In the genomic region with DNA sequence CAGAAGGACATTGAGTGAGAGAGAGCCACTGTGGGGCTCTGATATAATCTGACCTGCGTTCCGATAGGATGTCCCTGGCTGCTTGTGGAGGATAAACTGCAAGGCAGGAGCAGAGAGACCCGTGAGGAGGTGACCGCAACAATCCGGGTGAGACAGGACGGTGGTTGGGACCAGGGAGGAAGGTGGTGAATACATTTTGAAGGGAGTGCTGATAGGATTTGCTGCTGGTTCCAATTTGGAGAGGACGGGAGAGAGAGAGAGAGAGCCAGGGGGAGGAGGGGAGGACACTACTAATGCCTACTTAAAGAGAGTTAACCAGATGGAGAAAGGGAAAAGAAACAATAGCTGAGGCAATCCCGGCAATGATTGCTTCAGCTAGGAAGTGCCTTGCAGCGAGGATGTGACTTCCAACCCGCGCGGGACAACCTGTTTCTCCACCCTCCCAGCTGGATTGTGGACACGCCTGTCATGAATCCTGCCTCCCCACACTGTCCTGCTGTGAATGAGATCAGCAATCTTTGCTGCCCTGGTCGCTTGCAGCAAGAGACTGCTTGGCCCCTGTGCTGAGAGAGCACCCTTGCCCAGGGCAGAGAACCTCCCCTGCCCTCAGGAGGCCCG, we compare ENCODE assay signal across 10 cellular contexts.
A peak's percentile ranks its signal among the peaks of the same experiment; 100 is the strongest.
DNase-seq lines count a peak whose midpoint lies in the region; ATAC-seq, FAIRE-seq and TF ChIP-seq lines count a peak whose summit lies in the region.
"Had no signal": no experiment of that assay in that cellular context is flagged by ENCODE, and none has a peak within 500 bp of the region (broad histone marks: within the 10 kb centered on the region; RNA-seq: fewer than 3 reads in every experiment).

No MANE protein-coding gene starts in this region.

- in situ Hi-C loops in astrocyte of the spinal cord (cut with HindIII; ENCODE audit: low sequenced_read_pairs): no loop called here

- no peak for ATAC-seq in HG02798 (IDR thresholded peaks at IDR 0.05; ENCODE audit: poor library complexity, unreplicated experiment)
- ATAC-seq: lower lobe of right lung had no signal

- FAIRE-seq in keratinocyte (lab: Jason Lieb, UNC): no peak

- peaks cover 5% of the 10 kb centered on the region; the same call in 1 of the 2 replicates for H3K36me3 Mint-ChIP-seq in HFFc6 (ENCODE audit: low read depth)

- H3K4me2 ChIP-seq in keratinocyte (ENCODE audit: control insufficient read depth, extremely low read depth, insufficient read depth, low read depth, low read length): peak overlapping the region; percentile 36

- H3K4me1 ChIP-seq in HUES64 (ENCODE audit: insufficient read depth, low read length) (peaks cover 20% of the 10 kb centered on the region), keratinocyte (ENCODE audit: control insufficient read depth, extremely low read depth, insufficient read depth, low read length) (peaks cover 8% of the 10 kb centered on the region)
- H3K4me1 ChIP-seq: lower lobe of right lung had no signal

- peak overlapping the region; percentile 84 for H2AFZ ChIP-seq in keratinocyte (ENCODE audit: control insufficient read depth, low read length)

- no peak overlapping the region for H3K27ac ChIP-seq in HUES64 (ENCODE audit: low read depth, low read length)
- H3K27ac ChIP-seq in keratinocyte (ENCODE audit: control insufficient read depth, insufficient read depth, low read length): no peak overlapping the region
- H3K27ac ChIP-seq: lower lobe of right lung had no signal

- peaks cover 6% of the 10 kb centered on the region for H3K9me3 Mint-ChIP-seq in HFFc6

- H3K9me3 ChIP-seq in HUES64 (ENCODE audit: insufficient read depth, low read depth, low read length) (peaks cover 10% of the 10 kb centered on the region), keratinocyte (ENCODE audit: control insufficient read depth, low read depth, low read length) (no peaks in the 10 kb centered on the region)
- H3K9me3 ChIP-seq: lower lobe of right lung had no signal

- dilution Hi-C loops in keratinocyte (cut with MboI; ENCODE audit: extremely low pct_ligation_motif_present, low sequenced_read_pairs): no loop called here

- H3K27me3 ChIP-seq in HUES64 (ENCODE audit: insufficient read depth, low read length) (peaks cover 6% of the 10 kb centered on the region; the same call in 1 of the 2 replicates), keratinocyte (ENCODE audit: control insufficient read depth, extremely low read depth, insufficient read depth, low read length) (no peaks in the 10 kb centered on the region)

- no peaks in the 10 kb centered on the region for H3K9me1 ChIP-seq in keratinocyte (ENCODE audit: control insufficient read depth, extremely low read depth, insufficient read depth, low read length)

- H3K4me3 Mint-ChIP-seq in HFFc6: no peak overlapping the region

- H3K27ac Mint-ChIP-seq in HFFc6: no peak overlapping the region

- peaks cover 14% of the 10 kb centered on the region for H3K4me1 Mint-ChIP-seq in HFFc6 (ENCODE audit: low read depth)

- DNase-seq in AG09319 (ENCODE audit: extremely low read depth, low read depth): peak; percentile 38
- DNase-seq in astrocyte of the spinal cord (ENCODE audit: low read depth, low spot score): peak; percentile 85
- no peak for DNase-seq in keratinocyte (ENCODE audit: low read depth, low spot score)
- DNase-seq in NCI-H1105 treated with DMSO at 0.1 percent for 48 hours (lab: John Stamatoyannopoulos, UW): no peak
- DNase-seq in HFFc6: no peak
- DNase-seq in NCI-H510A treated with DMSO at 0.1 percent for 48 hours (lab: John Stamatoyannopoulos, UW): no peak
- DNase-seq: lower lobe of right lung, T-helper 9 cell had no signal

- no peaks in the 10 kb centered on the region for H3K79me2 ChIP-seq in keratinocyte (ENCODE audit: control insufficient read depth, insufficient read depth, low read length)

- no peak for TF ChIP-seq CTCF in AG09319 (IDR thresholded peaks at IDR 0.05; ENCODE audit: low read depth, low read length)
- no peak for TF ChIP-seq CTCF in astrocyte of the spinal cord (IDR thresholded peaks at IDR 0.05; ENCODE audit: low read depth, low read length)
- no peak for TF ChIP-seq CTCF in keratinocyte (optimal IDR thresholded peaks at IDR 0.05 in 1 of 3, IDR thresholded peaks at IDR 0.05 in 1 of 3, conservative IDR thresholded peaks at IDR 0.05 in 1 of 3; ENCODE audit: extremely low read depth in 1 of 3, insufficient read depth in 2 of 3, low read length in 3 of 3)
- TF ChIP-seq CTCF in HFFc6 (IDR thresholded peaks at IDR 0.05): no peak

- 31% methylated on average over 15 of the region's 15 CpGs for WGBS in HUES64

- H3K27me3 Mint-ChIP-seq in HFFc6 (ENCODE audit: insufficient read depth): peaks cover 18% of the 10 kb centered on the region

- H4K20me1 ChIP-seq in keratinocyte (ENCODE audit: control insufficient read depth, extremely low read depth, insufficient read depth, low read length): no peaks in the 10 kb centered on the region

- H3K4me3 ChIP-seq in HUES64 (ENCODE audit: low read length) (peak overlapping the region; percentile 8; the same call in 1 of the 2 replicates), astrocyte of the spinal cord (ENCODE audit: low read depth, low read length) (peak overlapping the region; percentile 5), keratinocyte (ENCODE audit: control insufficient read depth in 2 of 3, extremely low read depth in 1 of 3, insufficient read depth in 2 of 3, low read depth in 1 of 3, low read length in 3 of 3) (peak overlapping the region in 1 of 3 experiments; percentile 15)
- H3K4me3 ChIP-seq: lower lobe of right lung had no signal

- H3K36me3 ChIP-seq in HUES64 (ENCODE audit: insufficient read depth, low read length) (no peaks in the 10 kb centered on the region), keratinocyte (ENCODE audit: control insufficient read depth in 2 of 2, extremely low read depth in 1 of 2, insufficient read depth in 2 of 2, low read length in 2 of 2) (no peaks in the 10 kb centered on the region)
- H3K36me3 ChIP-seq: lower lobe of right lung had no signal

- H3K9ac ChIP-seq in HUES64 (ENCODE audit: low read depth, low read length) (peak overlapping the region; percentile 12; the same call in 1 of the 2 replicates), keratinocyte (ENCODE audit: control insufficient read depth, extremely low read depth, insufficient read depth, low read length) (no peak overlapping the region)

Comparison
In these comparisons a context has a peak if more than half of its experiments do, and no peak if none do; other contexts are left out.
1. DNase-seq: peak in AG09319 (single experiment) and astrocyte of the spinal cord (single experiment); none in keratinocyte (single experiment), NCI-H1105 treated with DMSO at 0.1 percent for 48 hours (single experiment), HFFc6 (single experiment) and NCI-H510A treated with DMSO at 0.1 percent for 48 hours (single experiment).